In genomic region chr3:114120211-114120610, GRCh38 we compare ENCODE assay signal across 1 cellular context.
TF ChIP-seq lines count a peak whose summit lies in the region.

No MANE protein-coding gene starts in this region.

TF ChIP-seq in SK-N-SH, 30 proteins besides CTCF, POLR2A, EP300 and RAD21 (continued from another document):
- TF ChIP-seq TEAD4 (IDR thresholded peaks at IDR 0.05; ENCODE audit: borderline replicate concordance, insufficient read depth) (no peak), FOXJ3 (CRISPR knock-in tag; IDR thresholded peaks at IDR 0.05) (no peak), GATA2 (CRISPR knock-in tag; IDR thresholded peaks at IDR 0.05) (no peak), TAF1 (IDR thresholded peaks at IDR 0.05; ENCODE audit: borderline replicate concordance, low read depth, low read length) (no peak), ELF1 (IDR thresholded peaks at IDR 0.05) (no peak)
- TF ChIP-seq, protein P1, sequence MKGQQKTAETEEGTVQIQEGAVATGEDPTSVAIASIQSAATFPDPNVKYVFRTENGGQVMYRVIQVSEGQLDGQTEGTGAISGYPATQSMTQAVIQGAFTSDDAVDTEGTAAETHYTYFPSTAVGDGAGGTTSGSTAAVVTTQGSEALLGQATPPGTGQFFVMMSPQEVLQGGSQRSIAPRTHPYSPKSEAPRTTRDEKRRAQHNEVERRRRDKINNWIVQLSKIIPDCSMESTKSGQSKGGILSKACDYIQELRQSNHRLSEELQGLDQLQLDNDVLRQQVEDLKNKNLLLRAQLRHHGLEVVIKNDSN (IDR thresholded peaks at IDR 0.05; ENCODE audit: borderline replicate concordance, low read depth): no peak
TF ChIP-seq in SK-N-SH: peak in this region for 0.
